In the genomic region with DNA sequence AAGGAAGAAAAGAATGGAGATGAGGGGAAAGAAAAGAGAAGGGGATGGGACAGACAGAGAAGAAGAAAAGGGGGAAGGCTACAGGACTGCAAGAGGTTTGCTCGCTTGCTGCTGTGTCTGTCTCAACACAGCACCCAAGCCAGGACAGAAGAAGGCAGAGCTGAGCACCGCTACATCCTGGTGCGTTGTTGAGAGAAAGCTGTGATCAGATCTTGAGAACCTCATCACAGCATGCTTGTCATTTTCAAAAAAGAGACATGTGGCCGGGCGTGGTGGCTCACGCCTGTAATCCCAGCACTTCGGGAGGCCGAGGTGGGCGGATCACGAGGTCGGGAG, we compare ENCODE assay signal across 29 cellular contexts.
DNase-seq lines count a peak whose midpoint lies in the region; ATAC-seq and TF ChIP-seq lines count a peak whose summit lies in the region.
"Had no signal": no experiment of that assay in that cellular context is flagged by ENCODE, and none has a peak within 500 bp of the region (broad histone marks: within the 10 kb centered on the region; RNA-seq: fewer than 3 reads in every experiment).

No MANE protein-coding gene starts in this region.

- H3K4me3 ChIP-seq in BJ (ENCODE audit: low read depth, low read length) (peak overlapping the region; percentile 21), SJSA1 (no peak overlapping the region), fibroblast of villous mesenchyme (ENCODE audit: low read depth, low read length) (peak overlapping the region; percentile 19), neural progenitor cell (no peak overlapping the region), A673 (ENCODE audit: low read depth, low read length, poor library complexity, severe bottlenecking) (no peak overlapping the region)
- H3K4me3 ChIP-seq: GM12878, HAP-1, transverse colon had no signal

- no peak for ATAC-seq in HG03342 (IDR thresholded peaks at IDR 0.05; ENCODE audit: unreplicated experiment)
- ATAC-seq: GM12878, PC-3 had no signal

- H3K4me3 Mint-ChIP-seq in neural progenitor cell, result no peak overlapping the region
- H3K4me3 Mint-ChIP-seq: activated CD4-positive, alpha-beta memory T cell treated with anti-CD3 and anti-CD28 coated beads, Interleukin-2, amount 10 ng/mL, durations not matched to agents 7 days and 5 days; CD8-positive, alpha-beta memory T cell had no signal

- H3K4me1 ChIP-seq in SJSA1 (replicated peaks) (peaks cover 7% of the 10 kb centered on the region), neural progenitor cell (peaks cover 7% of the 10 kb centered on the region), A673 (ENCODE audit: insufficient read depth, low read length, poor library complexity, severe bottlenecking) (no peaks in the 10 kb centered on the region)
- H3K4me1 ChIP-seq: BE2C, HAP-1, parathyroid adenoma had no signal

- H4K20me1 ChIP-seq in neural progenitor cell (ENCODE audit: low read depth), result no peaks in the 10 kb centered on the region

- H3K4me1 Mint-ChIP-seq in neural progenitor cell, result no peaks in the 10 kb centered on the region
- H3K4me1 Mint-ChIP-seq: activated CD4-positive, alpha-beta memory T cell treated with anti-CD3 and anti-CD28 coated beads, Interleukin-2, amount 10 ng/mL, durations not matched to agents 7 days and 5 days; CD8-positive, alpha-beta memory T cell had no signal

- H3K27ac Mint-ChIP-seq in neural progenitor cell, result no peak overlapping the region
- H3K27ac Mint-ChIP-seq: activated CD4-positive, alpha-beta memory T cell treated with anti-CD3 and anti-CD28 coated beads, Interleukin-2, amount 10 ng/mL, durations not matched to agents 7 days and 5 days; CD8-positive, alpha-beta memory T cell had no signal

- H3K9ac ChIP-seq in neural progenitor cell, result no peak overlapping the region
- H3K9ac ChIP-seq: parathyroid adenoma had no signal

- TF ChIP-seq CTCF in BJ (IDR thresholded peaks at IDR 0.05; ENCODE audit: insufficient read depth, low read depth, low read length) (0 out of 2 replicates have a peak, but pooled peaks have one; percentile 4), fibroblast of villous mesenchyme (IDR thresholded peaks at IDR 0.05; ENCODE audit: insufficient read depth, low read depth, low read length) (no peak), neural progenitor cell (IDR thresholded peaks at IDR 0.05) (no peak), A673 (conservative IDR thresholded peaks at IDR 0.05; ENCODE audit: low read depth, low read length) (no peak)

- H3K27me3 ChIP-seq in BJ (ENCODE audit: control insufficient read depth, insufficient read depth, low read length), result no peaks in the 10 kb centered on the region
- no peaks in the 10 kb centered on the region for H3K27me3 ChIP-seq in SJSA1 (replicated peaks)
- no peaks in the 10 kb centered on the region for H3K27me3 ChIP-seq in neural progenitor cell
- H3K27me3 ChIP-seq in A673 (replicated peaks; ENCODE audit: insufficient read depth, low read depth, low read length, poor library complexity), result no peaks in the 10 kb centered on the region
- H3K27me3 ChIP-seq: BE2C, transverse colon had no signal

- no peaks in the 10 kb centered on the region for H3K36me3 Mint-ChIP-seq in neural progenitor cell
- H3K36me3 Mint-ChIP-seq: CD8-positive, alpha-beta memory T cell had no signal

- no peaks in the 10 kb centered on the region for H3K79me2 ChIP-seq in neural progenitor cell (ENCODE audit: low read depth)
- H3K79me2 ChIP-seq: parathyroid adenoma had no signal

- peak overlapping the region; percentile 78 for H2AFZ ChIP-seq in neural progenitor cell (replicated peaks)
- H2AFZ ChIP-seq: parathyroid adenoma had no signal

- POLR2A ChIA-PET in BJ (lab: Charles Lee), result no interaction called here
- POLR2A ChIA-PET in A673 (lab: Charles Lee; ENCODE audit: low non-redundant PET), result no interaction called here

- H3K36me3 ChIP-seq in BJ (ENCODE audit: control insufficient read depth, insufficient read depth, low read length), result no peaks in the 10 kb centered on the region
- H3K36me3 ChIP-seq in SJSA1, result no peaks in the 10 kb centered on the region
- H3K36me3 ChIP-seq in neural progenitor cell, result no peaks in the 10 kb centered on the region
- no peaks in the 10 kb centered on the region for H3K36me3 ChIP-seq in A673 (ENCODE audit: insufficient read depth, low read length, poor library complexity, severe bottlenecking)
- H3K36me3 ChIP-seq: BE2C, HAP-1, transverse colon had no signal

- intact Hi-C loops in A673 (cut with micrococcal nuclease; ENCODE audit: unreplicated experiment), result no loop called here

- peaks cover 2% of the 10 kb centered on the region for H3K27me3 Mint-ChIP-seq in neural progenitor cell (ENCODE audit: insufficient read depth, low read depth)
- H3K27me3 Mint-ChIP-seq: activated CD4-positive, alpha-beta memory T cell treated with anti-CD3 and anti-CD28 coated beads, Interleukin-2, amount 10 ng/mL, durations not matched to agents 7 days and 5 days had no signal

- H3K9me3 ChIP-seq in SJSA1 (replicated peaks) (no peaks in the 10 kb centered on the region), neural progenitor cell (ENCODE audit: low read depth) (no peaks in the 10 kb centered on the region), A673 (ENCODE audit: low read depth, low read length, poor library complexity, severe bottlenecking) (peaks cover 5% of the 10 kb centered on the region)
- H3K9me3 ChIP-seq: BE2C, HAP-1, transverse colon had no signal

- DNase-seq in BJ (ENCODE audit: low read depth) (no peak), SJSA1 (ENCODE audit: low read depth in 1 of 2, low spot score in 2 of 2) (peak in 1 of 2 experiments; percentile 33), fibroblast of villous mesenchyme (ENCODE audit: low read depth) (no peak), neural progenitor cell (ENCODE audit: low spot score) (no peak), GM03348 (ENCODE audit: low spot score) (no peak), A673 (ENCODE audit: low spot score) (no peak), NCI-H1417 treated with DMSO at 0.1 percent for 48 hours (lab: John Stamatoyannopoulos, UW) (no peak)
- DNase-seq: activated CD4-positive, alpha-beta memory T cell treated with anti-CD3 and anti-CD28 coated beads, Interleukin-2, amount 10 ng/mL, durations not matched to agents 7 days and 5 days; activated CD4-positive, CD25-positive, alpha-beta regulatory T cell treated with anti-CD3 and anti-CD28 coated beads, Interleukin-2, amount 50 U/mL, for 72 hours; activated CD8-positive, alpha-beta memory T cell treated with anti-CD3 and anti-CD28 coated beads, Interleukin-2, amount 50 U/mL, for 4 hours; activated naive CD4-positive, alpha-beta T cell treated with Interleukin-2 at 50 U/mL for 16 hours; amniotic stem cell; BE2C; CD8-positive, alpha-beta memory T cell; erythroblast; foreskin melanocyte; Kasumi-1; NCI-H1417; NCI-H2081 treated with DMSO at 0.1 percent for 48 hours; NCI-H2227 treated with DMSO at 0.1 percent for 48 hours; NCI-H526 treated with DMSO at 0.1 percent for 48 hours; PC-3; retina; stimulated activated CD4-positive, alpha-beta T cell treated with anti-CD3 and anti-CD28 coated beads, Interleukin-4, amount 100 ng/mL, for 1 hour; transverse colon had no signal

- CTCF ChIA-PET in BJ (lab: Yijun Ruan, JAX), result interaction anchor here (0.6 kb wide), 1 partner anchor 312 kb away, joined by 3 read pairs; no protein-coding TSS in a partner anchor
- CTCF ChIA-PET in A673 (lab: Charles Lee), result no interaction called here

- peaks cover 18% of the 10 kb centered on the region for H3K9me3 Mint-ChIP-seq in neural progenitor cell
- H3K9me3 Mint-ChIP-seq: activated CD4-positive, alpha-beta memory T cell treated with anti-CD3 and anti-CD28 coated beads, Interleukin-2, amount 10 ng/mL, durations not matched to agents 7 days and 5 days had no signal

- peaks cover 5% of the 10 kb centered on the region for H3F3A ChIP-seq in neural progenitor cell (ENCODE audit: low read depth)

- no TSS peak for BruUV-seq in A673 (replicated peaks; lab: Mats Ljungman, UMichigan)

- H3K27ac ChIP-seq in SJSA1 (peak overlapping the region; percentile 38), neural progenitor cell (no peak overlapping the region), A673 (ENCODE audit: low read depth, low read length, poor library complexity, severe bottlenecking) (no peak overlapping the region)
- H3K27ac ChIP-seq: parathyroid adenoma, transverse colon had no signal

- no peak overlapping the region for H3K4me2 ChIP-seq in neural progenitor cell

Comparison
In these comparisons a context has a peak if more than half of its experiments do, and no peak if none do; other contexts are left out.
1. H3K4me3 ChIP-seq: peak in BJ (single experiment) and fibroblast of villous mesenchyme (single experiment); none in SJSA1 (single experiment), neural progenitor cell (single experiment) and A673 (single experiment).